1 cellular context compared by ENCODE assay signal in the genomic region with DNA sequence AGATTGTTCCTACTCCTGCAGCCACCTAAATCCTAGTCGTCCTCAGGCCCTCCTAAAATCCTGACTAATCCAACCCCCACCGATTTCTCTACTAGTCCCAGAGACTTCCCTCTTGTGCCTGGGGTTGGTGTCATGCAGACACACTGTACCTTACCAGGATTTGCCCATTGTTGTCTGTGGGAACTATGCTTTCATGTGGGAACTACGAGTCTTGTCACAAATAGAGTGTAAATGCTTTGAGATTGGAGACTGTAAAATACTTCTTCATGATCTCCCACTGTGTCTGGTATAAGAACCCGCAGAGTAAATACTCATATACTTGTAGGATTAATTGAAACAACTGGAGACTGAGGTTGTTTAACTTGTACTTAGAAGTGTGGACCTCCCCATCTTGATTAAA.
TF ChIP-seq lines count a peak whose summit lies in the region.

No MANE protein-coding gene starts in this region.

TF ChIP-seq in H1, 55 proteins besides CTCF, POLR2A, EP300 and RAD21:
- TF ChIP-seq SP4 (IDR thresholded peaks at IDR 0.05; ENCODE audit: low read length) (no peak), YY1 (IDR thresholded peaks at IDR 0.05; ENCODE audit: low read depth, low read length) (no peak), RXRA (IDR thresholded peaks at IDR 0.05; ENCODE audit: insufficient read depth, low read depth, low read length) (no peak), JUND (IDR thresholded peaks at IDR 0.05; ENCODE audit: low read length) (no peak), TCF12 (IDR thresholded peaks at IDR 0.05; ENCODE audit: low read depth, low read length) (no peak), BRCA1 (IDR thresholded peaks at IDR 0.05; ENCODE audit: low read depth, low read length) (no peak), RNF2 (IDR thresholded peaks at IDR 0.05; ENCODE audit: borderline replicate concordance, low read depth, low read length, missing control alignments, poor library complexity, severe bottlenecking) (no peak), POLR2AphosphoS5 (IDR thresholded peaks at IDR 0.05; ENCODE audit: low read depth, low read length) (no peak)
- TF ChIP-seq, protein P1, sequence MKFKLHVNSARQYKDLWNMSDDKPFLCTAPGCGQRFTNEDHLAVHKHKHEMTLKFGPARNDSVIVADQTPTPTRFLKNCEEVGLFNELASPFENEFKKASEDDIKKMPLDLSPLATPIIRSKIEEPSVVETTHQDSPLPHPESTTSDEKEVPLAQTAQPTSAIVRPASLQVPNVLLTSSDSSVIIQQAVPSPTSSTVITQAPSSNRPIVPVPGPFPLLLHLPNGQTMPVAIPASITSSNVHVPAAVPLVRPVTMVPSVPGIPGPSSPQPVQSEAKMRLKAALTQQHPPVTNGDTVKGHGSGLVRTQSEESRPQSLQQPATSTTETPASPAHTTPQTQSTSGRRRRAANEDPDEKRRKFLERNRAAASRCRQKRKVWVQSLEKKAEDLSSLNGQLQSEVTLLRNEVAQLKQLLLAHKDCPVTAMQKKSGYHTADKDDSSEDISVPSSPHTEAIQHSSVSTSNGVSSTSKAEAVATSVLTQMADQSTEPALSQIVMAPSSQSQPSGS (IDR thresholded peaks at IDR 0.05; ENCODE audit: low read length) = no peak
